In genomic region chr14:73059326-73059725, GRCh38 we compare ENCODE assay signal across 8 cellular contexts. TPM values are rescaled to one million over a fixed set of nuclear protein-coding genes. Genes with fewer than 3 reads are reported as not detected.
DNase-seq lines count a peak whose midpoint lies in the region; ATAC-seq and TF ChIP-seq lines count a peak whose summit lies in the region.

No MANE protein-coding gene starts in this region.

- H3K27me3 ChIP-seq in SK-N-SH (ENCODE audit: insufficient read depth) (no peaks in the 10 kb centered on the region), iPS DF 6.9 (ENCODE audit: control insufficient read depth, insufficient read depth, low read length) (no peaks in the 10 kb centered on the region), thyroid gland (no peaks in the 10 kb centered on the region)

- TF ChIP-seq EP300 in SK-N-SH (IDR thresholded peaks at IDR 0.05; ENCODE audit: borderline replicate concordance in 1 of 2, low read depth in 1 of 2, low read length in 1 of 2), result no peak

- no peak overlapping the region for H2AFZ ChIP-seq in SK-N-SH (ENCODE audit: low read depth)

- H3K4me2 ChIP-seq in SK-N-SH, result peak overlapping the region; percentile 77

- peaks cover 11 to 33% of the 10 kb centered on the region in 2 experiments for H3K36me3 ChIP-seq in SK-N-SH (replicated peaks in 1 of 2; ENCODE audit: control insufficient read depth in 1 of 2, insufficient read depth in 2 of 2, low read length in 1 of 2)
- no peaks in the 10 kb centered on the region; the same call in 1 of the 2 replicates for H3K36me3 ChIP-seq in iPS DF 6.9 (ENCODE audit: control insufficient read depth, insufficient read depth, low read length)
- no peaks in the 10 kb centered on the region for H3K36me3 ChIP-seq in thyroid gland

- H3K9me3 ChIP-seq in SK-N-SH (no peaks in the 10 kb centered on the region), iPS DF 6.9 (ENCODE audit: control insufficient read depth, insufficient read depth, low read length) (no peaks in the 10 kb centered on the region), thyroid gland (no peaks in the 10 kb centered on the region)

- peaks cover 55% of the 10 kb centered on the region for H4K20me1 ChIP-seq in SK-N-SH (ENCODE audit: insufficient read depth)

- TF ChIP-seq RAD21 in SK-N-SH (IDR thresholded peaks at IDR 0.05; ENCODE audit: low read length), result no peak

- H3K27ac ChIP-seq in SK-N-SH (ENCODE audit: low read depth in 2 of 2, low read length in 1 of 2) (peak overlapping the region; percentile 93 to 94), iPS DF 6.9 (ENCODE audit: low read length) (no peak overlapping the region), thyroid gland (peak overlapping the region; percentile 85 to 96 (median 96))

- DNase-seq in NCI-H2171 treated with DMSO at 0.1 percent for 48 hours (lab: John Stamatoyannopoulos, UW), result peak; percentile 21
- no peak for DNase-seq in NCI-H2171 (lab: John Stamatoyannopoulos, UW)
- peak; percentile 43 for DNase-seq in SK-N-SH
- no peak for DNase-seq in iPS DF 6.9 (ENCODE audit: low read depth, low spot score)
- no peak for DNase-seq in thyroid gland
- DNase-seq in glomerular visceral epithelial cell (ENCODE audit: extremely low spot score), result no peak
- no peak for DNase-seq in ACHN

- in situ Hi-C loops in ACHN (cut with HindIII; ENCODE audit: low pct_ligation_motif_present, low pct_unique_long_range_greater_than_20kb, low sequenced_read_pairs), result no loop called here

- CTCF ChIA-PET in SK-N-SH (lab: Yijun Ruan, JAX), result interaction anchor here (1.0 to 1.9 kb wide), 4 partner anchors 16 to 413 kb away, joined by 3 to 7 read pairs (median 4); no protein-coding TSS in a partner anchor

- H3K79me2 ChIP-seq in SK-N-SH (ENCODE audit: insufficient read depth), result peaks cover 64% of the 10 kb centered on the region

- WGBS in SK-N-SH (ENCODE audit: low lambda C conversion rate), result under 1% methylated on average over 9 of the region's 9 CpGs
- WGBS in iPS DF 6.9 (ENCODE audit: insufficient coverage, insufficient read length), result no CpG with 5 or more reads among the region's 9 CpGs
- WGBS in thyroid gland, 2 donors, result 0 to 1% methylated on average over 9 of the region's 9 CpGs

- peak overlapping the region; percentile 80 to 100 for H3K4me3 ChIP-seq in SK-N-SH (ENCODE audit: low read depth in 2 of 2, low read length in 1 of 2)
- H3K4me3 ChIP-seq in iPS DF 6.9 (ENCODE audit: low read length), result peak overlapping the region; percentile 87
- H3K4me3 ChIP-seq in thyroid gland (replicated peaks in 1 of 3), result peak overlapping the region; percentile 50 to 85 (median 69)

- peaks cover 24% of the 10 kb centered on the region for H3F3A ChIP-seq in SK-N-SH (replicated peaks; ENCODE audit: insufficient read depth)

- TF ChIP-seq CTCF in SK-N-SH (IDR thresholded peaks at IDR 0.05) (no peak), thyroid gland (IDR thresholded peaks at IDR 0.05) (no peak)

- TF ChIP-seq POLR2A in thyroid gland (IDR thresholded peaks at IDR 0.05), result no peak

- no peak for ATAC-seq in GM21447 (IDR thresholded peaks at IDR 0.05; ENCODE audit: unreplicated experiment)

- POLR2A ChIA-PET in SK-N-SH (lab: Yijun Ruan, JAX), result interaction anchor here (0.7 to 2.0 kb wide), 4 partner anchors 8 to 77 kb away, joined by 3 to 16 read pairs (median 6); partner anchors contain the start of genes PSEN1 and ZFYVE1

- H3K9me2 ChIP-seq in SK-N-SH, result no peaks in the 10 kb centered on the region

- H3K9ac ChIP-seq in SK-N-SH, result peak overlapping the region; percentile 99

- H3K4me1 ChIP-seq in SK-N-SH (ENCODE audit: control insufficient read depth in 1 of 2, insufficient read depth in 2 of 2, low read depth in 1 of 2, low read length in 1 of 2), result peaks cover 6 to 13% of the 10 kb centered on the region in 2 experiments; a peak in 3 of 4 replicates
- peaks cover 3% of the 10 kb centered on the region; the same call in 1 of the 2 replicates for H3K4me1 ChIP-seq in iPS DF 6.9 (ENCODE audit: control insufficient read depth, insufficient read depth, low read length)
- H3K4me1 ChIP-seq in thyroid gland, result peaks cover 12 to 39% of the 10 kb centered on the region in 2 donors

- intact Hi-C loops in thyroid gland (cut with DNase I), result no loop called here

TF ChIP-seq in SK-N-SH, 30 proteins besides CTCF, POLR2A, EP300 and RAD21:
- TF ChIP-seq YY1 (IDR thresholded peaks at IDR 0.05; ENCODE audit: low read depth), result no peak
- no peak for TF ChIP-seq GABPA (IDR thresholded peaks at IDR 0.05; ENCODE audit: low read depth)
- no peak for TF ChIP-seq SIN3A (IDR thresholded peaks at IDR 0.05; ENCODE audit: borderline replicate concordance, low read depth, low read length)
- TF ChIP-seq IRF3 (IDR thresholded peaks at IDR 0.05; ENCODE audit: low read depth, low read length), result no peak
- TF ChIP-seq GATA2 (CRISPR knock-in tag; IDR thresholded peaks at IDR 0.05), result no peak
- no peak for TF ChIP-seq POLR2AphosphoS5 (IDR thresholded peaks at IDR 0.05; ENCODE audit: low read depth, low read length)
- no peak for TF ChIP-seq FOXJ3 (CRISPR knock-in tag; IDR thresholded peaks at IDR 0.05)
- no peak for TF ChIP-seq TAF1 (IDR thresholded peaks at IDR 0.05; ENCODE audit: borderline replicate concordance, low read depth, low read length)
- TF ChIP-seq RXRA (IDR thresholded peaks at IDR 0.05; ENCODE audit: borderline replicate concordance, low read depth), result no peak
- no peak for TF ChIP-seq MEF2A (IDR thresholded peaks at IDR 0.05; ENCODE audit: borderline replicate concordance, low read depth)
- TF ChIP-seq CHD2 (IDR thresholded peaks at IDR 0.05; ENCODE audit: low read length, partially characterized antibody), result no peak
- no peak for TF ChIP-seq PBX3 (IDR thresholded peaks at IDR 0.05)
- no peak for TF ChIP-seq NFIC (IDR thresholded peaks at IDR 0.05; ENCODE audit: borderline replicate concordance)
- TF ChIP-seq EZH2phosphoT487 (IDR thresholded peaks at IDR 0.05; ENCODE audit: borderline replicate concordance, low read depth), result no peak
- no peak for TF ChIP-seq USF1 (IDR thresholded peaks at IDR 0.05; ENCODE audit: borderline replicate concordance, low read depth)
TF ChIP-seq in SK-N-SH: peak in this region for 0.

RNA-seq across cellular contexts. Expression of gene RBM25, which starts 1.0 kb away (rescaled TPM):
- 14.0 and 15.5 TPM in 2 replicates for polyA plus RNA-seq in SK-N-SH (2012; rRNA removed)
- 12.8 and 18.0 TPM in 2 replicates for polyA plus RNA-seq in SK-N-SH (2012; cell fraction: cytosol; rRNA removed)
- 34.4 and 60.7 TPM in 2 replicates for polyA plus RNA-seq in SK-N-SH (2012; cell fraction: nucleus; rRNA removed)
- 100 to 1,000 TPM in 1 of 4 donors, 10 to 100 TPM in 3; 56.0 to 103 (median 69.9) TPM for total RNA-seq in thyroid gland

RNA-seq across cellular contexts. Expression of gene ZFYVE1, which starts 32.4 kb away (rescaled TPM):
- 18.6 and 23.6 TPM in 2 replicates for polyA plus RNA-seq in SK-N-SH (2012; rRNA removed)
- 9.3 and 13.0 TPM in 2 replicates for polyA plus RNA-seq in SK-N-SH (2012; cell fraction: cytosol; rRNA removed)
- 39.8 and 41.3 TPM in 2 replicates for polyA plus RNA-seq in SK-N-SH (2012; cell fraction: nucleus; rRNA removed)
- 10 to 100 TPM; 21.9 to 29.2 (median 27.1) TPM for total RNA-seq in thyroid gland

Comparison
In these comparisons a context has a peak if more than half of its experiments do, and no peak if none do; other contexts are left out.
1. DNase-seq: peak in NCI-H2171 treated with DMSO at 0.1 percent for 48 hours (single experiment) and SK-N-SH (single experiment); none in NCI-H2171 (single experiment), iPS DF 6.9 (single experiment), thyroid gland (0 of 2), glomerular visceral epithelial cell (single experiment) and ACHN (single experiment).
2. Peak in every context shown above with its lines, with median percentiles within 50 percentile points of each other: H3K4me3 ChIP-seq.